In the genomic region with DNA sequence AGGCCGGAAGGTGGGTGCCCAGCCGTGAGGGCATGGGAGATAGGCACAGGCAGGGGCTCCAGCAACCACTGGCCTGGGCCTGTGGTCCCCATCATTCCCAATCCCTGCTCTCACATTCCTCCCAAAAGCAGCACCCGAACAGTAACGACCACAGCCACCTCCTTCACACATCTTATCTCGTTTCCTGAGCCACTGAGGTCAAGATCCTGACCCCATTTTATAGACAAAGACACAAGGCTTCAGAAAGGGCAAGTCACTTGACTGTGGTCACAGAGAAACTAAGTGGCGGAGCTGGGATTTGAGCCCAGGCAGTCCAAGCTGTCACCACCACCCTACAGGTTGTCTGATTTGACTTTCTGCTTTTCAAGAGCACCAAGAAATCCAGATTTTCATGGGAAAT, we compare ENCODE assay signal across 22 cellular contexts. TPM values are rescaled to one million over a fixed set of nuclear protein-coding genes. Genes with fewer than 3 reads are reported as not detected.
DNase-seq lines count a peak whose midpoint lies in the region; ATAC-seq and TF ChIP-seq lines count a peak whose summit lies in the region.
"Had no signal": no experiment of that assay in that cellular context is flagged by ENCODE, and none has a peak within 500 bp of the region (broad histone marks: within the 10 kb centered on the region; RNA-seq: fewer than 3 reads in every experiment).

No MANE protein-coding gene starts in this region.

- H3K27ac Mint-ChIP-seq in CD4-positive, alpha-beta memory T cell = peak overlapping the region in 6 of 7 donors; percentile 5 to 91 (median 82)
- H3K27ac Mint-ChIP-seq in T-cell = peak overlapping the region; percentile 39 to 40
- H3K27ac Mint-ChIP-seq in naive B cell = peak overlapping the region in 5 of 6 donors; percentile 32 to 88 (median 72)
- no peak overlapping the region for H3K27ac Mint-ChIP-seq in progenitor cell of endocrine pancreas
- H3K27ac Mint-ChIP-seq: HFFc6 had no signal

- no peak overlapping the region for H3K4me3 ChIP-seq in CD4-positive, alpha-beta memory T cell (ENCODE audit: low read length in 2 of 2)
- no peak overlapping the region for H3K4me3 ChIP-seq in MM.1S (ENCODE audit: low read length)
- H3K4me3 ChIP-seq: SJCRH30 had no signal

- H3K36me3 Mint-ChIP-seq in CD4-positive, alpha-beta memory T cell = peaks cover 4 to 8% of the 10 kb centered on the region in 2 donors
- H3K36me3 Mint-ChIP-seq in T-cell = peaks cover 4% of the 10 kb centered on the region
- no peaks in the 10 kb centered on the region for H3K36me3 Mint-ChIP-seq in naive B cell
- H3K36me3 Mint-ChIP-seq in progenitor cell of endocrine pancreas (ENCODE audit: insufficient read depth) = no peaks in the 10 kb centered on the region

- intact Hi-C loops in CD4-positive, alpha-beta memory T cell (cut with micrococcal nuclease) = loop anchor here (10.0 kb wide), 1 partner anchor 101 kb away; no protein-coding TSS in a partner anchor
- intact Hi-C loops in left ventricle myocardium superior (cut with micrococcal nuclease) = no loop called here

- H3K4me1 ChIP-seq in CD4-positive, alpha-beta memory T cell (ENCODE audit: insufficient read depth, low read length) = peaks cover 37% of the 10 kb centered on the region
- H3K4me1 ChIP-seq in MM.1S (ENCODE audit: low read length) = no peaks in the 10 kb centered on the region
- H3K4me1 ChIP-seq: SJCRH30 had no signal

- H2AFZ ChIP-seq in MM.1S (ENCODE audit: low read length) = no peak overlapping the region

- peak overlapping the region in 4 of 8 donors; percentile 29 to 47 (median 36) for H3K4me3 Mint-ChIP-seq in CD4-positive, alpha-beta memory T cell
- H3K4me3 Mint-ChIP-seq in T-cell (no peak overlapping the region), naive B cell (no peak overlapping the region), progenitor cell of endocrine pancreas (ENCODE audit: low read depth) (no peak overlapping the region)
- H3K4me3 Mint-ChIP-seq: HFFc6 had no signal

- CTCF ChIA-PET in CD4-positive, alpha-beta memory T cell (lab: Charles Lee; ENCODE audit: partially characterized antibody) = interaction anchor here (1.5 to 10.1 kb wide), 3 partner anchors 8 to 195 kb away, joined by 3 to 139 read pairs (median 5); no protein-coding TSS in a partner anchor
- CTCF ChIA-PET in T-cell (lab: Charles Lee) = no interaction called here

- H3K9ac ChIP-seq in MM.1S (ENCODE audit: low read length) = no peak overlapping the region

- no peak overlapping the region for H3K27ac ChIP-seq in CD4-positive, alpha-beta memory T cell (ENCODE audit: low read depth, low read length)
- H3K27ac ChIP-seq in KOPT-K1 (ENCODE audit: low read depth, low read length, poor library complexity, severe bottlenecking) (peak overlapping the region; percentile 44), MM.1S (ENCODE audit: low read length) (no peak overlapping the region)
- H3K27ac ChIP-seq: SJCRH30 had no signal

- no peaks in the 10 kb centered on the region for H3K36me3 ChIP-seq in CD4-positive, alpha-beta memory T cell (ENCODE audit: insufficient read depth, low read length)
- H3K36me3 ChIP-seq in KOPT-K1 (ENCODE audit: insufficient read depth, low read length) (peaks cover 94% of the 10 kb centered on the region), MM.1S (replicated peaks; ENCODE audit: insufficient read depth, low read length) (no peaks in the 10 kb centered on the region)
- H3K36me3 ChIP-seq: SJCRH30 had no signal

- H3K9me2 ChIP-seq in MM.1S (replicated peaks; ENCODE audit: insufficient read depth, low read length) = no peaks in the 10 kb centered on the region

- peaks cover 34 to 62% (median 43%) of the 10 kb centered on the region in 4 donors for H3K4me1 Mint-ChIP-seq in CD4-positive, alpha-beta memory T cell
- peaks cover 49 to 62% (median 53%) of the 10 kb centered on the region in 3 donors for H3K4me1 Mint-ChIP-seq in T-cell
- H3K4me1 Mint-ChIP-seq in naive B cell = peaks cover 42 to 57% (median 56%) of the 10 kb centered on the region in 3 donors
- H3K4me1 Mint-ChIP-seq in progenitor cell of endocrine pancreas (ENCODE audit: low read depth) = peaks cover 2% of the 10 kb centered on the region

- H3K9me3 ChIP-seq in CD4-positive, alpha-beta memory T cell (ENCODE audit: control insufficient read depth in 1 of 2, low read length in 2 of 2) = no peaks in the 10 kb centered on the region
- no peaks in the 10 kb centered on the region for H3K9me3 ChIP-seq in KOPT-K1 (ENCODE audit: insufficient read depth, low read length, poor library complexity, severe bottlenecking)
- H3K9me3 ChIP-seq in MM.1S (replicated peaks; ENCODE audit: insufficient read depth, low read length) = no peaks in the 10 kb centered on the region
- H3K9me3 ChIP-seq: Caco-2, SJCRH30 had no signal

- ATAC-seq in T-cell (replicated peaks in 1 of 4) (no peak), naive B cell (ENCODE audit: low read depth in 2 of 2) (no peak), left ventricle myocardium superior (no peak)

- H3K27me3 Mint-ChIP-seq in CD4-positive, alpha-beta memory T cell = no peaks in the 10 kb centered on the region
- H3K27me3 Mint-ChIP-seq in T-cell = no peaks in the 10 kb centered on the region
- no peaks in the 10 kb centered on the region for H3K27me3 Mint-ChIP-seq in naive B cell
- H3K27me3 Mint-ChIP-seq in progenitor cell of endocrine pancreas = peaks cover 36% of the 10 kb centered on the region
- H3K27me3 Mint-ChIP-seq: IgD-negative memory B cell had no signal

- H3K27me3 ChIP-seq in CD4-positive, alpha-beta memory T cell (ENCODE audit: insufficient read depth, low read length) = no peaks in the 10 kb centered on the region
- H3K27me3 ChIP-seq in MM.1S (replicated peaks; ENCODE audit: insufficient read depth, low read length) = no peaks in the 10 kb centered on the region
- H3K27me3 ChIP-seq: SJCRH30 had no signal

- no peaks in the 10 kb centered on the region for H3F3A ChIP-seq in MM.1S (ENCODE audit: insufficient read depth, low read length)

- H3K79me2 ChIP-seq in MM.1S (ENCODE audit: low read length) = no peaks in the 10 kb centered on the region

- no peaks in the 10 kb centered on the region for H4K20me1 ChIP-seq in MM.1S (ENCODE audit: insufficient read depth, low read length)

- no peak for DNase-seq in CD4-positive, alpha-beta memory T cell
- no peak for DNase-seq in T-cell
- DNase-seq in naive B cell = no peak
- no peak for DNase-seq in left ventricle myocardium superior
- no peak for DNase-seq in progenitor cell of endocrine pancreas (ENCODE audit: low spot score, unreplicated experiment)
- no peak for DNase-seq in MM.1S
- no peak for DNase-seq in pons (ENCODE audit: low spot score)
- DNase-seq: Caco-2; H7; HFFc6; NCI-H1092 treated with DMSO at 0.1 percent for 48 hours; NCI-H146; NCI-H2029; NCI-H345; NCI-H774; NK-92 treated with Interleukin-12 subunit alpha and Interleukin-12 subunit beta, amount 100 ng/mL, for 24 hours; SJCRH30 had no signal

- no peak for TF ChIP-seq CTCF in progenitor cell of endocrine pancreas (IDR thresholded peaks at IDR 0.05; ENCODE audit: unreplicated experiment)
- no peak for TF ChIP-seq CTCF in MM.1S (IDR thresholded peaks at IDR 0.05; ENCODE audit: low read length)

- H3K9me3 Mint-ChIP-seq in CD4-positive, alpha-beta memory T cell = peaks cover 0 to 1% (median 0%) of the 10 kb centered on the region in 8 donors
- H3K9me3 Mint-ChIP-seq in T-cell (no peaks in the 10 kb centered on the region), naive B cell (no peaks in the 10 kb centered on the region), progenitor cell of endocrine pancreas (ENCODE audit: low read depth) (no peaks in the 10 kb centered on the region)
- H3K9me3 Mint-ChIP-seq: HFFc6, IgD-negative memory B cell had no signal

- POLR2A ChIA-PET in CD4-positive, alpha-beta memory T cell (lab: Charles Lee; ENCODE audit: partially characterized antibody) = no interaction called here
- POLR2A ChIA-PET in T-cell (lab: Charles Lee) = no interaction called here

- no peak overlapping the region for H3K4me2 ChIP-seq in MM.1S (ENCODE audit: low read depth, low read length)

RNA-seq across cellular contexts. Expression of a gene that starts 38.9 kb away (rescaled TPM):
- 1 to 10 TPM; 7.0 to 7.5 TPM for total RNA-seq in CD4-positive, alpha-beta memory T cell
- 1 to 10 TPM in 1 of 2 donors, under 1 TPM in 1; 0.30 to 4.1 TPM for polyA plus RNA-seq in CD4-positive, alpha-beta memory T cell
- 10 to 100 TPM in 3 of 5 donors, 1 to 10 TPM in 2; 5.6 to 12.0 (median 10.4) TPM for total RNA-seq in T-cell
- 10 to 100 TPM in 3 of 6 donors, 1 to 10 TPM in 3; 1.9 to 16.8 (median 9.8) TPM for polyA plus RNA-seq in naive B cell (ENCODE audit: low read depth in 6 of 6)
- total RNA-seq in left ventricle myocardium superior = 2.4 TPM
- 1.8 TPM in 2 replicates for total RNA-seq in progenitor cell of endocrine pancreas
- total RNA-seq: Caco-2, HFFc6, SJCRH30 had no signal

RNA-seq across cellular contexts. Expression of a gene that starts 40.2 kb away (rescaled TPM):
- 1 to 10 TPM in 1 of 2 experiments, under 1 TPM in 1; 0.58 to 1.4 TPM for total RNA-seq in CD4-positive, alpha-beta memory T cell
- polyA plus RNA-seq in CD4-positive, alpha-beta memory T cell = under 1 TPM; 0.10 to 0.68 TPM
- total RNA-seq in T-cell = 1 to 10 TPM in 2 of 5 donors, under 1 TPM in 3; 0.43 to 2.9 (median 0.85) TPM
- under 1 TPM in 4 of 6 donors, not detected in 2; 0.17 to 0.48 (median 0.41) TPM for polyA plus RNA-seq in naive B cell (ENCODE audit: low read depth in 6 of 6)
- not detected for total RNA-seq in left ventricle myocardium superior
- total RNA-seq in progenitor cell of endocrine pancreas = 0.36 and 0.46 TPM in 2 replicates
- total RNA-seq: A172, Caco-2, HFFc6, SJCRH30 had no signal
- polyA plus RNA-seq: AG04450, IgD-negative memory B cell had no signal

RNA-seq across cellular contexts. Expression of a gene that starts 54.1 kb away (rescaled TPM):
- not detected for total RNA-seq in CD4-positive, alpha-beta memory T cell
- polyA plus RNA-seq in CD4-positive, alpha-beta memory T cell = under 1 TPM in 1 of 2 donors, not detected in 1; 0.18 TPM
- total RNA-seq in T-cell (under 1 TPM in 2 of 5 donors, not detected in 3; 0.25 to 0.69 TPM), left ventricle myocardium superior (not detected), progenitor cell of endocrine pancreas (not detected in 2 replicates)
- 1 to 10 TPM in 1 of 6 donors, not detected in 5; 1.2 TPM for polyA plus RNA-seq in naive B cell (ENCODE audit: low read depth in 6 of 6)
- total RNA-seq: Daoy, H7, SJCRH30 had no signal
- polyA plus RNA-seq: AG04450, IgD-negative memory B cell had no signal
